In genomic region chr2:201759567-201759966, GRCh38 we compare ENCODE assay signal across 19 cellular contexts. TPM values are rescaled to one million over a fixed set of nuclear protein-coding genes. Genes with fewer than 3 reads are reported as not detected.
"Had no signal": no experiment of that assay in that cellular context is flagged by ENCODE, and none has a peak within 500 bp of the region (broad histone marks: within the 10 kb centered on the region; RNA-seq: fewer than 3 reads in every experiment).

No MANE protein-coding gene starts in this region.

- H3K4me1 Mint-ChIP-seq: activated CD4-positive, alpha-beta T cell treated with anti-CD3 and anti-CD28 coated beads, Interleukin-2, amount 10 ng/mL, durations not matched to agents 7 days and 5 days; activated naive CD4-positive, alpha-beta T cell treated with anti-CD3 and anti-CD28 coated beads, Interleukin-2, amount 10 ng/mL, durations not matched to agents 7 days and 5 days; central memory CD8-positive, alpha-beta T cell; natural killer cell; stimulated activated effector memory CD8-positive, alpha-beta T cell treated with anti-CD3 and anti-CD28 coated beads, Interleukin-12 subunit alpha, Interleukin-12 subunit beta, amount 100 ng/mL, for 72 hours had no signal

- H3K27me3 ChIP-seq: ascending aorta, neutrophil, sigmoid colon, stomach, vagina had no signal

- H3K4me3 Mint-ChIP-seq: activated CD4-positive, alpha-beta T cell treated with anti-CD3 and anti-CD28 coated beads, Interleukin-2, amount 10 ng/mL, durations not matched to agents 7 days and 5 days; activated CD8-positive, alpha-beta T cell treated with anti-CD3 and anti-CD28 coated beads, Interleukin-2, amount 10 ng/mL, durations not matched to agents 7 days and 5 days; activated naive CD4-positive, alpha-beta T cell treated with anti-CD3 and anti-CD28 coated beads, Interleukin-2, amount 10 ng/mL, durations not matched to agents 7 days and 5 days; activated T-cell treated with anti-CD3 and anti-CD28 coated beads, Interleukin-2, amount 50 U/mL, for 4 hours; central memory CD8-positive, alpha-beta T cell; natural killer cell; stimulated activated effector memory CD8-positive, alpha-beta T cell treated with anti-CD3 and anti-CD28 coated beads, Interleukin-12 subunit alpha, Interleukin-12 subunit beta, amount 100 ng/mL, for 72 hours had no signal

- ATAC-seq: activated CD8-positive, alpha-beta T cell treated with anti-CD3 and anti-CD28 coated beads, Interleukin-2, amount 10 ng/mL, durations not matched to agents 7 days and 5 days; activated T-cell treated with anti-CD3 and anti-CD28 coated beads, Interleukin-2, amount 50 U/mL, for 4 hours; natural killer cell; stimulated activated effector memory CD8-positive, alpha-beta T cell treated with anti-CD3 and anti-CD28 coated beads, Interleukin-12 subunit alpha, Interleukin-12 subunit beta, amount 100 ng/mL, for 72 hours had no signal

- DNase-seq: activated CD4-positive, alpha-beta T cell treated with anti-CD3 and anti-CD28 coated beads, Interleukin-2, amount 10 ng/mL, durations not matched to agents 7 days and 5 days; activated CD8-positive, alpha-beta T cell treated with anti-CD3 and anti-CD28 coated beads, Interleukin-2, amount 10 ng/mL, durations not matched to agents 7 days and 5 days; activated effector memory CD4-positive, alpha-beta T cell treated with Interleukin-2 at 50 U/mL for 16 hours; activated naive CD4-positive, alpha-beta T cell treated with anti-CD3 and anti-CD28 coated beads, Interleukin-2, amount 10 ng/mL, durations not matched to agents 7 days and 5 days; activated T-cell treated with anti-CD3 and anti-CD28 coated beads, Interleukin-2, amount 50 U/mL, for 4 hours; head of caudate nucleus; kidney; natural killer cell; sigmoid colon; stimulated activated CD4-positive, alpha-beta T cell treated with anti-CD3 and anti-CD28 coated beads, Interleukin-4, amount 100 ng/mL, for 24 hours; stomach; trophoblast cell had no signal

- H3K9me3 ChIP-seq: ascending aorta, neutrophil, sigmoid colon, stomach, vagina had no signal

- H3K9me3 Mint-ChIP-seq: activated CD4-positive, alpha-beta T cell treated with anti-CD3 and anti-CD28 coated beads, Interleukin-2, amount 10 ng/mL, durations not matched to agents 7 days and 5 days; activated naive CD4-positive, alpha-beta T cell treated with anti-CD3 and anti-CD28 coated beads, Interleukin-2, amount 10 ng/mL, durations not matched to agents 7 days and 5 days; activated T-cell treated with anti-CD3 and anti-CD28 coated beads, Interleukin-2, amount 50 U/mL, for 4 hours; central memory CD8-positive, alpha-beta T cell; natural killer cell; stimulated activated effector memory CD8-positive, alpha-beta T cell treated with anti-CD3 and anti-CD28 coated beads, Interleukin-12 subunit alpha, Interleukin-12 subunit beta, amount 100 ng/mL, for 72 hours had no signal

- H3K27ac Mint-ChIP-seq: activated CD4-positive, alpha-beta T cell treated with anti-CD3 and anti-CD28 coated beads, Interleukin-2, amount 10 ng/mL, durations not matched to agents 7 days and 5 days; activated CD8-positive, alpha-beta T cell treated with anti-CD3 and anti-CD28 coated beads, Interleukin-2, amount 10 ng/mL, durations not matched to agents 7 days and 5 days; activated naive CD4-positive, alpha-beta T cell treated with anti-CD3 and anti-CD28 coated beads, Interleukin-2, amount 10 ng/mL, durations not matched to agents 7 days and 5 days; natural killer cell; stimulated activated effector memory CD8-positive, alpha-beta T cell treated with anti-CD3 and anti-CD28 coated beads, Interleukin-12 subunit alpha, Interleukin-12 subunit beta, amount 100 ng/mL, for 72 hours had no signal

- H3K27me3 Mint-ChIP-seq: activated CD4-positive, alpha-beta T cell treated with anti-CD3 and anti-CD28 coated beads, Interleukin-2, amount 10 ng/mL, durations not matched to agents 7 days and 5 days; activated naive CD4-positive, alpha-beta T cell treated with anti-CD3 and anti-CD28 coated beads, Interleukin-2, amount 10 ng/mL, durations not matched to agents 7 days and 5 days; central memory CD8-positive, alpha-beta T cell had no signal

- H3K27ac ChIP-seq: ascending aorta, coronary artery, neutrophil, sigmoid colon, stomach, vagina had no signal

- H3K4me1 ChIP-seq: ascending aorta, sigmoid colon, vagina had no signal

- H3K4me3 ChIP-seq: ascending aorta, coronary artery, lung, sigmoid colon, stomach, vagina had no signal

- H3K36me3 Mint-ChIP-seq: natural killer cell had no signal

RNA-seq across cellular contexts. Expression of gene CDK15, which starts 46.8 kb away (rescaled TPM):
- total RNA-seq: activated CD4-positive, alpha-beta T cell treated with anti-CD3 and anti-CD28 coated beads, Interleukin-2, amount 10 ng/mL, durations not matched to agents 7 days and 5 days; activated CD8-positive, alpha-beta T cell treated with anti-CD3 and anti-CD28 coated beads, Interleukin-2, amount 10 ng/mL, durations not matched to agents 7 days and 5 days; activated T-cell treated with anti-CD3 and anti-CD28 coated beads, Interleukin-2, amount 50 U/mL, for 4 hours; vagina had no signal
